Comparison of ENCODE assay signal across 7 cellular contexts in the genomic region with DNA sequence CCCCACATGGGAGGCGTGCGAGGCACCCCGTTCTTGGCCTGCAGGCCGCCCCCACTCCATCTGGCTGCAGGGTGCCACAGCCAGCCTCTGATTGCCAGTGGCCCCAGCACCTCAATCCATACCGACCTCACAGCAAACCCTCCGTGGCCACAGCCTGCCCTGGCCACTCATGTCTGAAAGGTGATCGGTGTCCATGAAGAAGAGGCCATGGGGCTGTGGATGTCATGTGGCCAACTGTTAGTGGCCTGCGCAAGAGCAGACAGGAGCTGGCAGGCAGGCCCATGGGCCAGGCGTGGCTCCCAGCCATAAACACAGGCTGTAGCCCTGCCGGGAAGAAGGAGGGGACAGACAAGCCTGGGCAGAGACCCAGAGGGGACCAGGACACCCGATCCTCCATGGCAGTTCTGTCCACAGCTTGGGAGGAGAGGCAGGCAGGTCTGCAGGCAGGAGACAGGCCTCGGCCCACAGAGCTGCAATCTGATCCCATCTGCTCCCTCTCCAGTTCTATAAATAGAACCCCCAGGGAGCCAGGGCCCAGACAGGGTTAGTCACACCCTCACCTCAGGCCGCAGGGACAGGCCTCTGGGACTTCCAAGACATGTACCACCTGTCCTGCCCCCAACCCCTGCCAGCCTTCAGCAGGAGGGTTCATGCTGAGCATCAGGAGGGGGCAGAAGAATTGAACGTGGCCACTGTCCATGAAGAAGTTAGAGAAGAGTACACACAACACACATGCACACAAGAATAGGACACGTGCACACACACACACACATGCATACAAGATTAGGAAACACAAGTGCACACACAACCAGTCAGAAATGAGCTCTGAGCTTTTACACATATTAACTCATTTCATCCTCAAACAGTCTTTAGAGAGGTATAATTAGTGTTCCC. TPM values are rescaled to one million over a fixed set of nuclear protein-coding genes. Genes with fewer than 3 reads are reported as not detected.
A peak's percentile ranks its signal among the peaks of the same experiment; 100 is the strongest.
DNase-seq lines count a peak whose midpoint lies in the region; ATAC-seq and TF ChIP-seq lines count a peak whose summit lies in the region.

No MANE protein-coding gene starts in this region.

- DNase-seq in HuH-7.5 (ENCODE audit: low spot score) (peak; percentile 69), SJCRH30 (peak; percentile 95 to 96), left ventricle myocardium inferior (peak; percentile 64), substantia nigra (lab: John Stamatoyannopoulos, UW) (peak in 32 of 49 donors; percentile 8 to 96 (median 40))
- no peak for DNase-seq in activated CD4-positive, alpha-beta T cell treated with anti-CD3 and anti-CD28 coated beads for 4 hours

- no peak for ATAC-seq in HG03045 (IDR thresholded peaks at IDR 0.05; ENCODE audit: unreplicated experiment)
- ATAC-seq in HG03135 (IDR thresholded peaks at IDR 0.05; ENCODE audit: unreplicated experiment): no peak

- H3K27me3 ChIP-seq in SJCRH30 (no peaks in the 10 kb centered on the region), left ventricle myocardium inferior (ENCODE audit: low read depth) (no peaks in the 10 kb centered on the region)

- no peak for TF ChIP-seq CTCF in left ventricle myocardium inferior (IDR thresholded peaks at IDR 0.05; ENCODE audit: borderline replicate concordance)

- H3K4me3 ChIP-seq in SJCRH30: no peak overlapping the region
- no peak overlapping the region for H3K4me3 ChIP-seq in left ventricle myocardium inferior

- H3K27ac ChIP-seq in SJCRH30: peak overlapping the region; percentile 49
- peak overlapping the region; percentile 81 for H3K27ac ChIP-seq in left ventricle myocardium inferior (replicated peaks)
- H3K27ac ChIP-seq in substantia nigra (ENCODE audit: low read depth, low read length, poor library complexity, severe bottlenecking): no peak overlapping the region

- H3K9me3 ChIP-seq in SJCRH30 (replicated peaks): no peaks in the 10 kb centered on the region
- peaks cover under 1% of the 10 kb centered on the region for H3K9me3 ChIP-seq in left ventricle myocardium inferior (replicated peaks)

- intact Hi-C loops in left ventricle myocardium inferior (cut with micrococcal nuclease): no loop called here

- H3K36me3 ChIP-seq in SJCRH30: no peaks in the 10 kb centered on the region
- H3K36me3 ChIP-seq in left ventricle myocardium inferior: peaks cover 2% of the 10 kb centered on the region

- H3K4me1 ChIP-seq in SJCRH30 (peaks cover 22% of the 10 kb centered on the region), left ventricle myocardium inferior (peaks cover 17% of the 10 kb centered on the region)

RNA-seq across cellular contexts. Expression of a gene that starts 16.9 kb away (rescaled TPM):
- 2.2 and 2.6 TPM in 2 replicates for total RNA-seq in SJCRH30 (2014; rRNA removed; shearing (Covaris generic))
- total RNA-seq in left ventricle myocardium inferior: 7.1 TPM

Comparison
In these comparisons a context has a peak if more than half of its experiments do, and no peak if none do; other contexts are left out.
1. DNase-seq: peak in HuH-7.5 (single experiment), SJCRH30 (2 of 2), left ventricle myocardium inferior (single experiment) and substantia nigra (32 of 49); none in activated CD4-positive, alpha-beta T cell treated with anti-CD3 and anti-CD28 coated beads for 4 hours (0 of 2).